Comparison of ENCODE assay signal across 1 cellular context in the genomic region with DNA sequence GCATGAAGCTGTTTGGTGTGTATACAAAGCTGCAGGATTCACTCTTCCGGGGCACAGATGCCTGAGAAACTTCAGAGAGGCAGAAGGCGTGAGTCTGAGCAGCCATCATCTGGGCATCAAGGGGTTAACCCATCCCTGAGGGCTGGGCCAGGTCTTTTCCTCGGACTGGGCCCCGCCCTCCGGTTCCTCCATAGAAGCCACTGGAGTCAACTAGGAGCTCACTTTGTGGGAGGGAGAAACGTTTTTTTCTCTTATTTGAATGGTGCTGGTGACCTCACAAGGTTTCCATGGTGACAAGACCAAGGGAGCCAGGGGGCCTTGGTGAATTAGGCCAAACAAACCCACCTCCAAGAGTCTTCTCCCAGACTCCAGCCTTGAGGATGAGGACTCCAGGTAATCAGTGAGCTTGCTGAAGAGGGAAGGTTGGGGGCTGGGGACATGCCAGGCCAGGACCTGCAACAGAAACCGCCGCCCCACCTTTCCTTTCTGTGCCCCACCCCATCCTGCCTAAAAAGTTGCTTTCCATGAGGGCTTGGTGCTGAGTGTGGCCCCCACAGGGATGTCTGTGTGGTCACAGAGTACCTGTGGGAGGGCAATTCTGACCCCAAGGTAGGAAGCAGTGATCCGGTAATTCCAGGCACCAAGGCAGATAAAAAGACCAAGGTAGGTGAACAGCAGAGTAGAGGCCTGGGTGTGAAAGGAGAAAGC.
A peak's percentile ranks its signal among the peaks of the same experiment; 100 is the strongest.
TF ChIP-seq lines count a peak whose summit lies in the region.

No MANE protein-coding gene starts in this region.

TF ChIP-seq in K562, 482 proteins besides CTCF, POLR2A, EP300 and RAD21:
- TF ChIP-seq CBX3 (IDR thresholded peaks at IDR 0.05; ENCODE audit: borderline replicate concordance in 1 of 2, low read length in 2 of 2) = no peak
- peak; percentile 33 for TF ChIP-seq RFX1 (IDR thresholded peaks at IDR 0.05)
